17 cellular contexts compared by ENCODE assay signal in genomic region chr10:132064082-132064755, GRCh38. TPM values are rescaled to one million over a fixed set of nuclear protein-coding genes. Genes with fewer than 3 reads are reported as not detected.
A peak's percentile ranks its signal among the peaks of the same experiment; 100 is the strongest.
DNase-seq lines count a peak whose midpoint lies in the region; ATAC-seq and TF ChIP-seq lines count a peak whose summit lies in the region.
"Had no signal": no experiment of that assay in that cellular context is flagged by ENCODE, and none has a peak within 500 bp of the region (broad histone marks: within the 10 kb centered on the region; RNA-seq: fewer than 3 reads in every experiment).

No MANE protein-coding gene starts in this region.

- ATAC-seq in heart left ventricle: peak; percentile 52 to 79 (median 62)
- ATAC-seq: activated T-cell treated with anti-CD3 and anti-CD28 coated beads, Interleukin-2, amount 50 U/mL, for 4 hours had no signal

- H3K27me3 ChIP-seq in heart left ventricle: no peaks in the 10 kb centered on the region
- H3K27me3 ChIP-seq in vagina: no peaks in the 10 kb centered on the region
- H3K27me3 ChIP-seq: BE2C, SJSA1 had no signal

- H3K36me3 Mint-ChIP-seq in activated T-cell treated with anti-CD3 and anti-CD28 coated beads, Interleukin-2, amount 50 U/mL, for 24 hours (ENCODE audit: low read depth): no peaks in the 10 kb centered on the region

- H3K4me3 ChIP-seq in heart left ventricle (no peak overlapping the region), vagina (no peak overlapping the region)
- H3K4me3 ChIP-seq: SJSA1 had no signal

- no peak overlapping the region for H3K4me3 Mint-ChIP-seq in activated T-cell treated with anti-CD3 and anti-CD28 coated beads, Interleukin-2, amount 50 U/mL, for 24 hours
- H3K4me3 Mint-ChIP-seq: activated T-cell treated with anti-CD3 and anti-CD28 coated beads, Interleukin-2, amount 50 U/mL, for 4 hours; central memory CD8-positive, alpha-beta T cell had no signal

- DNase-seq in amygdala (lab: John Stamatoyannopoulos, UW) (peak in 32 of 56 donors; percentile 29 to 78 (median 62)), heart left ventricle (peak in 2 of 5 donors; percentile 50 to 60), occipital lobe (lab: John Stamatoyannopoulos, UW) (peak; percentile 27), vagina (ENCODE audit: extremely low spot score in 2 of 2) (peak; percentile 71 to 77), NCI-H1694 treated with DMSO at 0.1 percent for 48 hours (lab: John Stamatoyannopoulos, UW) (no peak)
- DNase-seq in activated T-cell treated with anti-CD3 and anti-CD28 coated beads, Interleukin-2, amount 50 U/mL, for 24 hours: no peak
- DNase-seq in activated naive CD4-positive, alpha-beta T cell treated with Interleukin-2 at 50 U/mL for 16 hours: no peak
- DNase-seq: activated CD4-positive, alpha-beta T cell treated with anti-CD3 and anti-CD28 coated beads for 4 hours; activated T-cell treated with anti-CD3 and anti-CD28 coated beads, Interleukin-2, amount 50 U/mL, for 4 hours; BE2C; kidney glomerular epithelial cell; NCI-H2029; NCI-H524 treated with DMSO at 0.1 percent for 48 hours; small intestine; stimulated activated CD4-positive, alpha-beta T cell treated with anti-CD3 and anti-CD28 coated beads, Interleukin-4, amount 100 ng/mL, for 4 hours had no signal

- H3K9me3 Mint-ChIP-seq in activated T-cell treated with anti-CD3 and anti-CD28 coated beads, Interleukin-2, amount 50 U/mL, for 24 hours: no peaks in the 10 kb centered on the region
- H3K9me3 Mint-ChIP-seq: activated T-cell treated with anti-CD3 and anti-CD28 coated beads, Interleukin-2, amount 50 U/mL, for 4 hours; central memory CD8-positive, alpha-beta T cell had no signal

- intact Hi-C loops in heart left ventricle (cut with DNase I): no loop called here
- intact Hi-C loops in vagina (cut with DNase I): no loop called here

- H3K27me3 Mint-ChIP-seq in activated T-cell treated with anti-CD3 and anti-CD28 coated beads, Interleukin-2, amount 50 U/mL, for 24 hours: peaks cover 21% of the 10 kb centered on the region

- no peaks in the 10 kb centered on the region for H3K36me3 ChIP-seq in heart left ventricle
- no peaks in the 10 kb centered on the region for H3K36me3 ChIP-seq in vagina
- H3K36me3 ChIP-seq: BE2C, SJSA1 had no signal

- H3K4me1 ChIP-seq in heart left ventricle (peaks cover 0 to 26% (median 6%) of the 10 kb centered on the region in 12 donors), vagina (peaks cover 18% of the 10 kb centered on the region)
- H3K4me1 ChIP-seq: BE2C had no signal

- no peak for TF ChIP-seq POLR2A in heart left ventricle (IDR thresholded peaks at IDR 0.05)
- TF ChIP-seq POLR2A in vagina (IDR thresholded peaks at IDR 0.05): no peak

- H3K9me3 ChIP-seq in heart left ventricle (no peaks in the 10 kb centered on the region), vagina (no peaks in the 10 kb centered on the region)
- H3K9me3 ChIP-seq: BE2C, SJSA1 had no signal

- 80 to 88% (median 82%) methylated on average over 30 of the region's 30 CpGs for WGBS in heart left ventricle, 4 donors

- H3K27ac ChIP-seq in heart left ventricle (peak overlapping the region in 5 of 12 donors; percentile 13 to 78 (median 74)), vagina (no peak overlapping the region)
- H3K27ac ChIP-seq: SJSA1 had no signal

- H3K27ac Mint-ChIP-seq in activated T-cell treated with anti-CD3 and anti-CD28 coated beads, Interleukin-2, amount 50 U/mL, for 24 hours: no peak overlapping the region

- no peak for TF ChIP-seq CTCF in heart left ventricle (IDR thresholded peaks at IDR 0.05)
- no peak for TF ChIP-seq CTCF in vagina (IDR thresholded peaks at IDR 0.05)

- H3K4me1 Mint-ChIP-seq in activated T-cell treated with anti-CD3 and anti-CD28 coated beads, Interleukin-2, amount 50 U/mL, for 24 hours (ENCODE audit: low read depth): peaks cover 8% of the 10 kb centered on the region

RNA-seq across cellular contexts. Expression of gene JAKMIP3, which starts 1.5 kb away (rescaled TPM):
- total RNA-seq in heart left ventricle: 1 to 10 TPM in 6 of 9 donors, under 1 TPM in 3; 0.31 to 3.1 (median 1.4) TPM
- polyA plus RNA-seq in heart left ventricle: 1 to 10 TPM in 1 of 2 donors, under 1 TPM in 1; 0.06 to 1.3 TPM
- 4.8 TPM for total RNA-seq in occipital lobe
- 0.49 TPM for total RNA-seq in vagina

Comparison
In these comparisons a context has a peak if more than half of its experiments do, and no peak if none do; other contexts are left out.
1. DNase-seq: peak in amygdala (32 of 56), occipital lobe (single experiment) and vagina (2 of 2); none in activated T-cell treated with anti-CD3 and anti-CD28 coated beads, Interleukin-2, amount 50 U/mL, for 24 hours (single experiment), NCI-H1694 treated with DMSO at 0.1 percent for 48 hours (single experiment) and activated naive CD4-positive, alpha-beta T cell treated with Interleukin-2 at 50 U/mL for 16 hours (single experiment).